In the genomic region with DNA sequence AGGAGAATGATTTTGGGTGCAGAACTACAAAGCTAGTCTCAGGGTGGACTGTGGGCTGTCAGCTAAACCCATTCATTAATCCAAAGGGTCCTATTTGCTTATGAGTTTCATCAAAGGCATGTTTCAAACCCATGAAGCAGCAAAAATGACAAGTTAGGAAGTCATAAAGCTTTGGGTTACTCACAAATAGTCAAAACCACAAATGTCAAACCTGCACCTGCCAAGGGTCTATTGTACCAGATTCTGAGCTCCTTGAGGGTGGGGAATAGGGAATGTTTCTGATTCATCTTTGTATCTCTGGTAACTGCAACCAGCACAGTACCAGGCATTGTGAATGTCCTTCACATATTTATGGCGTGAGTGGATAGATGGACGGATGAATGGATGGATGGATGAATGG, we compare ENCODE assay signal across 19 cellular contexts.
DNase-seq lines count a peak whose midpoint lies in the region; FAIRE-seq and TF ChIP-seq lines count a peak whose summit lies in the region.
"Had no signal": no experiment of that assay in that cellular context is flagged by ENCODE, and none has a peak within 500 bp of the region (broad histone marks: within the 10 kb centered on the region; RNA-seq: fewer than 3 reads in every experiment).

No MANE protein-coding gene starts in this region.

- peaks cover 68% of the 10 kb centered on the region for H3K4me1 ChIP-seq in KMS-11 (ENCODE audit: low read depth, poor library complexity, severe bottlenecking)
- H3K4me1 ChIP-seq in kidney (ENCODE audit: control insufficient read depth in 1 of 2, insufficient read depth in 1 of 2, low read depth in 1 of 2, low read length in 2 of 2), result peaks cover 0 to 7% of the 10 kb centered on the region in 2 donors
- H3K4me1 ChIP-seq: HAP-1, pancreas had no signal

- CTCF ChIA-PET in activated naive CD4-positive, alpha-beta T cell treated with anti-CD3 and anti-CD28 coated beads, Interleukin-2, amount 10 ng/mL, durations not matched to agents 7 days and 5 days (lab: Charles Lee), result interaction anchor here (0.7 kb wide), 1 partner anchor 9 kb away, joined by 3 read pairs; no protein-coding TSS in a partner anchor

- peaks cover 82% of the 10 kb centered on the region for H3K4me1 Mint-ChIP-seq in activated naive CD4-positive, alpha-beta T cell treated with anti-CD3 and anti-CD28 coated beads, Interleukin-2, amount 10 ng/mL, durations not matched to agents 7 days and 5 days
- peaks cover 39% of the 10 kb centered on the region for H3K4me1 Mint-ChIP-seq in activated naive CD8-positive, alpha-beta T cell (ENCODE audit: low read depth)
- H3K4me1 Mint-ChIP-seq in stimulated activated naive CD8-positive, alpha-beta T cell treated with anti-CD3 and anti-CD28 coated beads, Interleukin-15, Interleukin-2, amounts not matched to agents 100 ng/mL and 50 ng/mL, for 24 hours (ENCODE audit: low read depth), result peaks cover 76% of the 10 kb centered on the region

- no peak for DNase-seq in activated naive CD4-positive, alpha-beta T cell treated with anti-CD3 and anti-CD28 coated beads, Interleukin-2, amount 10 ng/mL, durations not matched to agents 7 days and 5 days
- DNase-seq in activated naive CD4-positive, alpha-beta T cell (lab: John Stamatoyannopoulos, UW), result no peak
- DNase-seq in amniotic stem cell (lab: John Stamatoyannopoulos, UW) (no peak), kidney (no peak)
- DNase-seq: COR-L47; effector CD8-positive, alpha-beta T cell; esophagus squamous epithelium; KG1; left cardiac atrium; mesendoderm; NCI-H187; pancreas; right cardiac atrium; WERI-Rb-1 had no signal

- FAIRE-seq in kidney (lab: Jason Lieb, UNC), result no peak
- FAIRE-seq: pancreas had no signal

- intact Hi-C loops in kidney (cut with DNase I), result no loop called here

- H3K4me3 ChIP-seq in KMS-11 (IDR thresholded peaks at IDR 0.05; ENCODE audit: insufficient read depth, low read depth, low read length), result no peak overlapping the region
- H3K4me3 ChIP-seq in kidney (ENCODE audit: low read length in 2 of 2), result no peak overlapping the region
- H3K4me3 ChIP-seq: esophagus squamous epithelium, HAP-1, pancreas, Peyer's patch had no signal

- H3K4me3 Mint-ChIP-seq in activated naive CD4-positive, alpha-beta T cell treated with anti-CD3 and anti-CD28 coated beads, Interleukin-2, amount 10 ng/mL, durations not matched to agents 7 days and 5 days, result no peak overlapping the region
- H3K4me3 Mint-ChIP-seq in activated naive CD8-positive, alpha-beta T cell, result no peak overlapping the region
- peak overlapping the region; percentile 15 for H3K4me3 Mint-ChIP-seq in stimulated activated naive CD8-positive, alpha-beta T cell treated with anti-CD3 and anti-CD28 coated beads, Interleukin-15, Interleukin-2, amounts not matched to agents 100 ng/mL and 50 ng/mL, for 24 hours

- H3K36me3 Mint-ChIP-seq in activated naive CD4-positive, alpha-beta T cell treated with anti-CD3 and anti-CD28 coated beads, Interleukin-2, amount 10 ng/mL, durations not matched to agents 7 days and 5 days, result peaks cover 4% of the 10 kb centered on the region
- H3K36me3 Mint-ChIP-seq in activated naive CD8-positive, alpha-beta T cell, result no peaks in the 10 kb centered on the region
- no peaks in the 10 kb centered on the region for H3K36me3 Mint-ChIP-seq in stimulated activated naive CD8-positive, alpha-beta T cell treated with anti-CD3 and anti-CD28 coated beads, Interleukin-15, Interleukin-2, amounts not matched to agents 100 ng/mL and 50 ng/mL, for 24 hours (ENCODE audit: low read depth)

- peaks cover 64% of the 10 kb centered on the region for H3K27me3 ChIP-seq in KMS-11 (ENCODE audit: insufficient read depth, low read depth)
- H3K27me3 ChIP-seq: esophagus squamous epithelium, pancreas, Peyer's patch had no signal

- no peak overlapping the region for H3K27ac ChIP-seq in KMS-11
- no peak overlapping the region for H3K27ac ChIP-seq in kidney (ENCODE audit: low read depth in 2 of 2, low read length in 2 of 2)
- H3K27ac ChIP-seq: esophagus squamous epithelium, pancreas, WERI-Rb-1 had no signal

- H4K20me1 ChIP-seq in KMS-11 (ENCODE audit: insufficient read depth), result peaks cover 3% of the 10 kb centered on the region; the same call in 1 of the 2 replicates

- H3K79me2 ChIP-seq in KMS-11 (ENCODE audit: insufficient read depth, low read depth), result no peaks in the 10 kb centered on the region

- H3K27ac Mint-ChIP-seq in activated naive CD4-positive, alpha-beta T cell treated with anti-CD3 and anti-CD28 coated beads, Interleukin-2, amount 10 ng/mL, durations not matched to agents 7 days and 5 days, result peak overlapping the region; percentile 80
- H3K27ac Mint-ChIP-seq in activated naive CD8-positive, alpha-beta T cell, result peak overlapping the region; percentile 0
- H3K27ac Mint-ChIP-seq in stimulated activated naive CD8-positive, alpha-beta T cell treated with anti-CD3 and anti-CD28 coated beads, Interleukin-15, Interleukin-2, amounts not matched to agents 100 ng/mL and 50 ng/mL, for 24 hours, result peak overlapping the region; percentile 34

- TF ChIP-seq CTCF in KMS-11 (conservative IDR thresholded peaks at IDR 0.05; ENCODE audit: low read depth, low read length) (no peak), kidney (IDR thresholded peaks at IDR 0.05; ENCODE audit: borderline replicate concordance, extremely low read depth, insufficient read depth) (no peak)

- H3K9me3 ChIP-seq in kidney (ENCODE audit: control insufficient read depth in 1 of 2, low read length in 2 of 2), result no peaks in the 10 kb centered on the region
- H3K9me3 ChIP-seq: esophagus squamous epithelium, HAP-1, pancreas, Peyer's patch had no signal

- peaks cover 2% of the 10 kb centered on the region for H3K9me3 Mint-ChIP-seq in activated naive CD4-positive, alpha-beta T cell treated with anti-CD3 and anti-CD28 coated beads, Interleukin-2, amount 10 ng/mL, durations not matched to agents 7 days and 5 days
- no peaks in the 10 kb centered on the region for H3K9me3 Mint-ChIP-seq in activated naive CD8-positive, alpha-beta T cell (ENCODE audit: low read depth)
- H3K9me3 Mint-ChIP-seq in stimulated activated naive CD8-positive, alpha-beta T cell treated with anti-CD3 and anti-CD28 coated beads, Interleukin-15, Interleukin-2, amounts not matched to agents 100 ng/mL and 50 ng/mL, for 24 hours, result peaks cover 3% of the 10 kb centered on the region

- H3K4me2 ChIP-seq in KMS-11, result peak overlapping the region; percentile 64; the same call in 1 of the 2 replicates

- peaks cover 31% of the 10 kb centered on the region for H3K27me3 Mint-ChIP-seq in activated naive CD4-positive, alpha-beta T cell treated with anti-CD3 and anti-CD28 coated beads, Interleukin-2, amount 10 ng/mL, durations not matched to agents 7 days and 5 days
- peaks cover 13% of the 10 kb centered on the region for H3K27me3 Mint-ChIP-seq in activated naive CD8-positive, alpha-beta T cell
- H3K27me3 Mint-ChIP-seq in stimulated activated naive CD8-positive, alpha-beta T cell treated with anti-CD3 and anti-CD28 coated beads, Interleukin-15, Interleukin-2, amounts not matched to agents 100 ng/mL and 50 ng/mL, for 24 hours, result peaks cover 42% of the 10 kb centered on the region

- H3K36me3 ChIP-seq in KMS-11 (ENCODE audit: insufficient read depth), result no peaks in the 10 kb centered on the region
- H3K36me3 ChIP-seq in kidney (ENCODE audit: control insufficient read depth in 1 of 2, insufficient read depth in 2 of 2, low read length in 2 of 2), result no peaks in the 10 kb centered on the region
- H3K36me3 ChIP-seq: esophagus squamous epithelium, HAP-1, pancreas, Peyer's patch, WERI-Rb-1 had no signal

- H3K9ac ChIP-seq in KMS-11 (no peak overlapping the region), kidney (ENCODE audit: low read length in 2 of 2) (no peak overlapping the region)

- no peak overlapping the region for H2AFZ ChIP-seq in KMS-11 (ENCODE audit: low read depth)

Comparison
In these comparisons a context has a peak if more than half of its experiments do, and no peak if none do; other contexts are left out.
1. H3K27ac Mint-ChIP-seq: peak in every context shown above with its lines; median percentile 80 in activated naive CD4-positive, alpha-beta T cell treated with anti-CD3 and anti-CD28 coated beads, Interleukin-2, amount 10 ng/mL, durations not matched to agents 7 days and 5 days; 34 in stimulated activated naive CD8-positive, alpha-beta T cell treated with anti-CD3 and anti-CD28 coated beads, Interleukin-15, Interleukin-2, amounts not matched to agents 100 ng/mL and 50 ng/mL, for 24 hours; 0 in activated naive CD8-positive, alpha-beta T cell.